1 cellular context compared by ENCODE assay signal in genomic region chr7:113118074-113118959, GRCh38.
TF ChIP-seq lines count a peak whose summit lies in the region.

A gene with protein sequence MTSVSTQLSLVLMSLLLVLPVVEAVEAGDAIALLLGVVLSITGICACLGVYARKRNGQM (minus strand): TSS chr7:113118554. CDS start chr7:113117578, 976 bp downstream.

TF ChIP-seq in H1, 55 proteins besides CTCF, POLR2A, EP300 and RAD21:
- TF ChIP-seq KDM5A (IDR thresholded peaks at IDR 0.05; ENCODE audit: low read length) (0 out of 2 replicates have a peak, but pooled peaks have one; percentile 33), YY1 (IDR thresholded peaks at IDR 0.05; ENCODE audit: low read depth, low read length) (peak; percentile 98), TAF1 (IDR thresholded peaks at IDR 0.05; ENCODE audit: low read depth, low read length) (peak; percentile 97), BACH1 (IDR thresholded peaks at IDR 0.05; ENCODE audit: low read length) (peak; percentile 90), SAP30 (IDR thresholded peaks at IDR 0.05; ENCODE audit: insufficient read depth, insufficient replicate concordance, low read length) (peak; percentile 38), TBP (IDR thresholded peaks at IDR 0.05; ENCODE audit: low read depth, low read length) (peak; percentile 91), TAF7 (optimal IDR thresholded peaks at IDR 0.05; ENCODE audit: borderline replicate concordance, low read depth, low read length) (peak; percentile 83), HDAC2 (IDR thresholded peaks at IDR 0.05; ENCODE audit: borderline replicate concordance in 1 of 2, low read depth in 2 of 2, low read length in 2 of 2) (peak; percentile 84 to 98; a peak in 2 of 4 replicates), SIN3A (conservative IDR thresholded peaks at IDR 0.05 in 1 of 2, IDR thresholded peaks at IDR 0.05 in 1 of 2; ENCODE audit: low read depth in 1 of 2, low read length in 2 of 2) (peak in 1 of 2 experiments; percentile 56; a peak in 1 of 4 replicates), SIX5 (IDR thresholded peaks at IDR 0.05; ENCODE audit: low read depth, low read length) (peak; percentile 65), ASH2L (IDR thresholded peaks at IDR 0.05; ENCODE audit: low read length) (peak; percentile 73), KDM4A (IDR thresholded peaks at IDR 0.05; ENCODE audit: low read depth, low read length, severe bottlenecking) (peak; percentile 38), POLR2AphosphoS5 (IDR thresholded peaks at IDR 0.05; ENCODE audit: low read depth, low read length) (peak; percentile 85), MAFK (IDR thresholded peaks at IDR 0.05; ENCODE audit: low read depth, low read length) (no peak), JUN (IDR thresholded peaks at IDR 0.05; ENCODE audit: low read depth, low read length) (no peak), PHF8 (conservative IDR thresholded peaks at IDR 0.05; ENCODE audit: low read depth, low read length) (peak; percentile 64; the same call in 1 of the 2 replicates), TCF12 (IDR thresholded peaks at IDR 0.05; ENCODE audit: low read depth, low read length) (no peak), CHD2 (IDR thresholded peaks at IDR 0.05; ENCODE audit: low read length) (0 out of 2 replicates have a peak, but pooled peaks have one; percentile 40), SP1 (IDR thresholded peaks at IDR 0.05; ENCODE audit: low read depth, low read length) (0 out of 2 replicates have a peak, but pooled peaks have one; percentile 18), CREB1 (IDR thresholded peaks at IDR 0.05) (peak; percentile 88), MAX (IDR thresholded peaks at IDR 0.05) (peak; percentile 67), ZNF274 (IDR thresholded peaks at IDR 0.05; ENCODE audit: borderline replicate concordance, extremely low read depth, low read length) (no peak), SRF (IDR thresholded peaks at IDR 0.05; ENCODE audit: low read depth, low read length) (no peak)
- TF ChIP-seq, protein P1, sequence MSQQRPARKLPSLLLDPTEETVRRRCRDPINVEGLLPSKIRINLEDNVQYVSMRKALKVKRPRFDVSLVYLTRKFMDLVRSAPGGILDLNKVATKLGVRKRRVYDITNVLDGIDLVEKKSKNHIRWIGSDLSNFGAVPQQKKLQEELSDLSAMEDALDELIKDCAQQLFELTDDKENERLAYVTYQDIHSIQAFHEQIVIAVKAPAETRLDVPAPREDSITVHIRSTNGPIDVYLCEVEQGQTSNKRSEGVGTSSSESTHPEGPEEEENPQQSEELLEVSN (IDR thresholded peaks at IDR 0.05), result peak; percentile 72
